In genomic region chr3:97409612-97410011, GRCh38 we compare ENCODE assay signal across 33 cellular contexts.
"Had no signal": no experiment of that assay in that cellular context is flagged by ENCODE, and none has a peak within 500 bp of the region (broad histone marks: within the 10 kb centered on the region; RNA-seq: fewer than 3 reads in every experiment).

No MANE protein-coding gene starts in this region.

- H3K9me3 ChIP-seq: adrenal gland, body of pancreas, breast epithelium had no signal

- ATAC-seq: activated CD8-positive, alpha-beta T cell treated with anti-CD3 and anti-CD28 coated beads for 36 hours; activated T-cell treated with anti-CD3 and anti-CD28 coated beads, Interleukin-2, amount 50 U/mL, for 4 hours; activated T-cell treated with anti-CD3 and anti-CD28 coated beads, Interleukin-2, amount 50 U/mL, for 72 hours; body of pancreas had no signal

- H3K36me3 Mint-ChIP-seq: activated CD4-positive, alpha-beta memory T cell treated with anti-CD3 and anti-CD28 coated beads for 36 hours; activated naive CD4-positive, alpha-beta T cell treated with anti-CD3 and anti-CD28 coated beads, Interleukin-2, amount 10 ng/mL, durations not matched to agents 7 days and 5 days; activated naive CD4-positive, alpha-beta T cell treated with anti-CD3 and anti-CD28 coated beads, Interleukin-2, amount 50 U/mL, for 24 hours; activated naive CD8-positive, alpha-beta T cell treated with anti-CD3 and anti-CD28 coated beads for 36 hours had no signal

- H3K27ac ChIP-seq: adrenal gland, body of pancreas, brain microvascular endothelial cell, breast epithelium, VCaP had no signal

- H3K9me3 Mint-ChIP-seq: activated B cell treated with CpG ODN at 0.5 μM for 24 hours; activated CD4-positive, alpha-beta memory T cell treated with anti-CD3 and anti-CD28 coated beads for 36 hours; activated CD4-positive, alpha-beta T cell treated with anti-CD3 and anti-CD28 coated beads, Interleukin-2, amount 10 ng/mL, durations not matched to agents 24 days and 14 days; activated CD8-positive, alpha-beta T cell treated with anti-CD3 and anti-CD28 coated beads for 36 hours; activated naive CD4-positive, alpha-beta T cell treated with anti-CD3 and anti-CD28 coated beads, Interleukin-2, amount 10 ng/mL, durations not matched to agents 7 days and 5 days; activated naive CD8-positive, alpha-beta T cell treated with anti-CD3 and anti-CD28 coated beads for 36 hours; activated T-cell treated with anti-CD3 and anti-CD28 coated beads, Interleukin-2, amount 50 U/mL, for 4 hours; activated T-helper 2 cell treated with anti-CD3 and anti-CD28 coated beads, Interferon-gamma antibody, Interleukin-2, Interleukin-4, amounts not matched to agents 10 μg/mL and 5 μg/mL and 100 μg/mL, durations not matched to agents 14 hours and 24 hours and 36 hours; T-helper 1 cell treated with Interleukin-12 subunit alpha and Interleukin-12 subunit beta and Interleukin-4 antibody, amounts not matched to agents 30 μg/mL and 1 μg/mL, for 36 hours; T-helper 2 cell treated with Interferon-gamma antibody and Interleukin-4, amounts not matched to agents 5 μg/mL and 100 μg/mL, for 36 hours had no signal

- DNase-seq: activated B cell treated with CpG ODN at 0.5 μM for 24 hours; activated CD4-positive, alpha-beta memory T cell treated with anti-CD3 and anti-CD28 coated beads for 36 hours; activated CD4-positive, alpha-beta T cell treated with anti-CD3 and anti-CD28 coated beads for 4 hours; activated CD4-positive, alpha-beta T cell treated with anti-CD3 and anti-CD28 coated beads, Interleukin-2, amount 10 ng/mL, durations not matched to agents 24 days and 14 days; activated CD4-positive, alpha-beta T cell treated with anti-CD3 and anti-CD28 coated beads, Interleukin-2, amount 50 U/mL, for 1 hour; activated CD4-positive, alpha-beta T cell treated with anti-CD3 and anti-CD28 coated beads, Interleukin-2, amount 50 U/mL, for 4 hours; activated CD4-positive, CD25-positive, alpha-beta regulatory T cell treated with anti-CD3 and anti-CD28 coated beads, Interleukin-2, amount 50 U/mL, for 72 hours; activated CD8-positive, alpha-beta memory T cell treated with anti-CD3 and anti-CD28 coated beads, Interleukin-2, amount 50 U/mL, for 4 hours; activated CD8-positive, alpha-beta T cell treated with anti-CD3 and anti-CD28 coated beads for 36 hours; activated effector memory CD4-positive, alpha-beta T cell treated with Interleukin-2 at 50 U/mL for 16 hours; activated gamma-delta T cell; activated naive CD4-positive, alpha-beta T cell treated with anti-CD3 and anti-CD28 coated beads, Interleukin-2, amount 10 ng/mL, durations not matched to agents 7 days and 5 days; activated naive CD4-positive, alpha-beta T cell treated with Interleukin-2 at 50 U/mL for 16 hours; activated naive CD8-positive, alpha-beta T cell treated with anti-CD3 and anti-CD28 coated beads for 36 hours; activated T-cell treated with anti-CD3 and anti-CD28 coated beads for 4 hours; activated T-cell treated with anti-CD3 and anti-CD28 coated beads, Interleukin-2, amount 50 U/mL, for 1 hour; activated T-cell treated with anti-CD3 and anti-CD28 coated beads, Interleukin-2, amount 50 U/mL, for 4 hours; activated T-cell treated with anti-CD3 and anti-CD28 coated beads, Interleukin-2, amount 50 U/mL, for 72 hours; adrenal gland; amniotic stem cell; aorta; body of pancreas; brain microvascular endothelial cell; central memory CD4-positive, alpha-beta T cell; T-helper 2 cell; T-helper 9 cell had no signal

- H3K36me3 ChIP-seq: adrenal gland, brain microvascular endothelial cell, breast epithelium had no signal

- H3K4me1 ChIP-seq: adrenal gland, body of pancreas, breast epithelium had no signal

- H3K4me3 ChIP-seq: adrenal gland, body of pancreas, breast epithelium had no signal

- FAIRE-seq: TTC549 had no signal

- H3K27ac Mint-ChIP-seq: activated B cell treated with CpG ODN at 0.5 μM for 24 hours; activated CD4-positive, alpha-beta memory T cell treated with anti-CD3 and anti-CD28 coated beads for 36 hours; activated CD4-positive, alpha-beta T cell treated with anti-CD3 and anti-CD28 coated beads, Interleukin-2, amount 10 ng/mL, durations not matched to agents 24 days and 14 days; activated CD8-positive, alpha-beta T cell treated with anti-CD3 and anti-CD28 coated beads for 36 hours; activated naive CD4-positive, alpha-beta T cell treated with anti-CD3 and anti-CD28 coated beads, Interleukin-2, amount 10 ng/mL, durations not matched to agents 7 days and 5 days; activated naive CD4-positive, alpha-beta T cell treated with anti-CD3 and anti-CD28 coated beads, Interleukin-2, amount 50 U/mL, for 24 hours; activated naive CD8-positive, alpha-beta T cell treated with anti-CD3 and anti-CD28 coated beads for 36 hours; activated T-cell treated with anti-CD3 and anti-CD28 coated beads, Interleukin-2, amount 50 U/mL, for 72 hours; activated T-helper 2 cell treated with anti-CD3 and anti-CD28 coated beads, Interferon-gamma antibody, Interleukin-2, Interleukin-4, amounts not matched to agents 10 μg/mL and 5 μg/mL and 100 μg/mL, durations not matched to agents 14 hours and 24 hours and 36 hours; T-helper 1 cell treated with Interleukin-12 subunit alpha and Interleukin-12 subunit beta and Interleukin-4 antibody, amounts not matched to agents 30 μg/mL and 1 μg/mL, for 36 hours; T-helper 2 cell treated with Interferon-gamma antibody and Interleukin-4, amounts not matched to agents 5 μg/mL and 100 μg/mL, for 36 hours had no signal

- H3K27me3 ChIP-seq: adrenal gland, body of pancreas, brain microvascular endothelial cell, breast epithelium had no signal
